Comparison of ENCODE assay signal across 9 cellular contexts in the genomic region with DNA sequence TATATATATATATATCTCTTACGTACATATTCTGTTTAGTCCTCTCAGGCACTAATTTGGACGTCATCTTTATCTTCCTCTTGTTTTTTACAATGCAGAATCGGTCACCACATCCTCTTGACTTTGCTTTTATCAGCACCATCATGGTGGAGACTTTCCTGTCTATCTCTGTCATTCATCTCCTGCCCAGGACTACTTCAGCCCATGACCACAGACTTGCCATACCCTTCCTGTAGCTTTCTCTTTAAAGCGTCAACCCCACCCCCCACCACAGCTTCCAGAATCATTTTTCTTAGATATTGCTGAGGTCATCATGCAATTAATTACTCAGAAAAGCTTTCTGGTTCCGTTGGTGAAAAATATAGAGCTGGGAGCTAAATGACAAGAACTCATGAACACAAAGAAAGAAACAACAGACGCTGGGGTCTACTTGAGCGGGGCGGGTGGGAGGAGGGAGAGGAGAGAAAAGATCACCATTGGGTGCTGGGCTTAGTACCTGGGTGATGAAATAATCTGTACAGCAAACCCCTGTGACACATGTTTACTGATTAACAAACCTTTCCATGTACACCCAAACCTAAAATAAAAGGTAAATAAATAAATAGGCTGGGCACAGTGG. TPM values are rescaled to one million over a fixed set of nuclear protein-coding genes. Genes with fewer than 3 reads are reported as not detected.
DNase-seq lines count a peak whose midpoint lies in the region; ATAC-seq and TF ChIP-seq lines count a peak whose summit lies in the region.
"Had no signal": no experiment of that assay in that cellular context is flagged by ENCODE, and none has a peak within 500 bp of the region (broad histone marks: within the 10 kb centered on the region; RNA-seq: fewer than 3 reads in every experiment).

No MANE protein-coding gene starts in this region.

- peak overlapping the region in 2 of 6 donors; percentile 32 to 37 for H3K27ac Mint-ChIP-seq in naive B cell

- 17 to 56% methylated on average over 1 to 8 of the region's 8 CpGs for WGBS in transverse colon (ENCODE audit: low coverage in 1 of 2), 2 donors

- H3K27me3 ChIP-seq in transverse colon (no peaks in the 10 kb centered on the region), PC-9 (ENCODE audit: insufficient read depth, low read depth) (peaks cover 36% of the 10 kb centered on the region)

- no peaks in the 10 kb centered on the region for H3K36me3 Mint-ChIP-seq in activated T-cell treated with anti-CD3 and anti-CD28 coated beads, Interleukin-2, amount 50 U/mL, for 4 hours (ENCODE audit: insufficient read depth)
- H3K36me3 Mint-ChIP-seq in naive B cell: peaks cover 7% of the 10 kb centered on the region in 2 donors

- no peak overlapping the region for H2AFZ ChIP-seq in PC-9

- peaks cover 7% of the 10 kb centered on the region for H3K9me3 Mint-ChIP-seq in activated T-cell treated with anti-CD3 and anti-CD28 coated beads, Interleukin-2, amount 50 U/mL, for 4 hours
- H3K9me3 Mint-ChIP-seq in naive B cell: peaks cover 0 to 18% (median 6%) of the 10 kb centered on the region in 7 donors

- no peaks in the 10 kb centered on the region for H3K79me2 ChIP-seq in PC-9 (ENCODE audit: low read depth)

- in situ Hi-C loops in transverse colon (cut with MboI; ENCODE audit: low pct_ligation_motif_present in 1 of 4, low pct_unique_long_range_greater_than_20kb in 1 of 4, low sequenced_read_pairs in 3 of 4): no loop called here

- peak; percentile 4 to 26 for DNase-seq in activated CD8-positive, alpha-beta memory T cell treated with anti-CD3 and anti-CD28 coated beads for 1 hour (ENCODE audit: extremely low read depth in 1 of 2, low read depth in 1 of 2)
- DNase-seq in activated CD8-positive, alpha-beta memory T cell treated with anti-CD3 and anti-CD28 coated beads, Interleukin-2, amount 50 U/mL, for 48 hours: no peak
- DNase-seq in activated T-cell treated with anti-CD3 and anti-CD28 coated beads, Interleukin-2, amount 50 U/mL, for 4 hours: peak; percentile 41
- peak; percentile 9 for DNase-seq in naive B cell
- peak; percentile 9 for DNase-seq in transverse colon
- DNase-seq in COLO668 (lab: John Stamatoyannopoulos, UW; ENCODE audit: unreplicated experiment): no peak
- no peak for DNase-seq in PC-9
- DNase-seq: NCI-H187 treated with DMSO at 0.1 percent for 48 hours had no signal

- no peaks in the 10 kb centered on the region for H3K4me1 ChIP-seq in transverse colon
- no peaks in the 10 kb centered on the region for H3K4me1 ChIP-seq in PC-9 (replicated peaks; ENCODE audit: insufficient read depth)

- H4K20me1 ChIP-seq in PC-9 (ENCODE audit: insufficient read depth): no peaks in the 10 kb centered on the region

- no TSS peak for BruUV-seq in PC-9 (replicated peaks; lab: Mats Ljungman, UMichigan)

- POLR2A ChIA-PET in PC-9 (lab: Charles Lee; ENCODE audit: unreplicated experiment): no interaction called here

- TF ChIP-seq CTCF in transverse colon (IDR thresholded peaks at IDR 0.05) (no peak), PC-9 (conservative IDR thresholded peaks at IDR 0.05) (no peak)

- peak overlapping the region; percentile 69 for H3K4me3 Mint-ChIP-seq in activated T-cell treated with anti-CD3 and anti-CD28 coated beads, Interleukin-2, amount 50 U/mL, for 4 hours
- no peak overlapping the region for H3K4me3 Mint-ChIP-seq in naive B cell

- H3K4me3 ChIP-seq in transverse colon (no peak overlapping the region), PC-9 (no peak overlapping the region)

- H3K27ac ChIP-seq in transverse colon (no peak overlapping the region), PC-9 (no peak overlapping the region)

- no peak for TF ChIP-seq EP300 in transverse colon (IDR thresholded peaks at IDR 0.05; ENCODE audit: low read depth)

- no peak for TF ChIP-seq POLR2A in transverse colon (IDR thresholded peaks at IDR 0.05)

- intact Hi-C loops in transverse colon (cut with DNase I; ENCODE audit: low total_unique reads) (no loop called here), PC-9 (cut with micrococcal nuclease; ENCODE audit: unreplicated experiment) (no loop called here)

- no peak overlapping the region for H3K4me2 ChIP-seq in PC-9

- H3K27me3 Mint-ChIP-seq in activated T-cell treated with anti-CD3 and anti-CD28 coated beads, Interleukin-2, amount 50 U/mL, for 4 hours (ENCODE audit: low read depth): no peaks in the 10 kb centered on the region
- peaks cover 0 to 21% (median 12%) of the 10 kb centered on the region in 3 donors for H3K27me3 Mint-ChIP-seq in naive B cell

- CTCF ChIA-PET in PC-9 (lab: Charles Lee): no interaction called here

- peaks cover 16% of the 10 kb centered on the region for H3K4me1 Mint-ChIP-seq in activated T-cell treated with anti-CD3 and anti-CD28 coated beads, Interleukin-2, amount 50 U/mL, for 4 hours (ENCODE audit: low read depth)
- peaks cover 5 to 13% (median 5%) of the 10 kb centered on the region in 3 donors for H3K4me1 Mint-ChIP-seq in naive B cell

- H3K36me3 ChIP-seq in transverse colon: no peaks in the 10 kb centered on the region
- H3K36me3 ChIP-seq in PC-9 (ENCODE audit: low read depth): no peaks in the 10 kb centered on the region

- no peaks in the 10 kb centered on the region for H3K9me3 ChIP-seq in transverse colon
- H3K9me3 ChIP-seq in PC-9 (ENCODE audit: insufficient read depth, low read depth): no peaks in the 10 kb centered on the region

- H3F3A ChIP-seq in PC-9 (ENCODE audit: insufficient read depth, low read depth): no peaks in the 10 kb centered on the region

- no peaks in the 10 kb centered on the region for H3K9me2 ChIP-seq in PC-9 (ENCODE audit: insufficient read depth)

- peak in 1 of 2 donors; percentile 87 for ATAC-seq in activated T-cell treated with anti-CD3 and anti-CD28 coated beads, Interleukin-2, amount 50 U/mL, for 4 hours
- peak; percentile 37 to 68 for ATAC-seq in naive B cell (ENCODE audit: low read depth in 2 of 2)
- ATAC-seq in GM21515 (IDR thresholded peaks at IDR 0.05; ENCODE audit: unreplicated experiment): no peak

RNA-seq across cellular contexts. Expression of a gene that starts 30.5 kb away (rescaled TPM):
- 10 to 100 TPM; 29.5 to 40.8 (median 29.8) TPM for total RNA-seq in activated T-cell treated with anti-CD3 and anti-CD28 coated beads, Interleukin-2, amount 50 U/mL, for 4 hours
- polyA plus RNA-seq in naive B cell (ENCODE audit: low read depth in 6 of 6): 10 to 100 TPM; 48.4 to 83.6 (median 64.6) TPM
- total RNA-seq in transverse colon (10 to 100 TPM in 3 of 4 donors, 1 to 10 TPM in 1; 1.1 to 69.7 (median 18.1) TPM), PC-9 (2021) (31.5 and 33.3 TPM in 2 replicates)

Comparison
In these comparisons a context has a peak if more than half of its experiments do, and no peak if none do; other contexts are left out.
1. DNase-seq: peak in activated CD8-positive, alpha-beta memory T cell treated with anti-CD3 and anti-CD28 coated beads for 1 hour (2 of 2), activated T-cell treated with anti-CD3 and anti-CD28 coated beads, Interleukin-2, amount 50 U/mL, for 4 hours (single experiment), naive B cell (single experiment) and transverse colon (single experiment); none in activated CD8-positive, alpha-beta memory T cell treated with anti-CD3 and anti-CD28 coated beads, Interleukin-2, amount 50 U/mL, for 48 hours (single experiment), COLO668 (single experiment) and PC-9 (0 of 2).